Comparison of ENCODE assay signal across 27 cellular contexts in genomic region chr7:27814054-27814453, GRCh38.
DNase-seq lines count a peak whose midpoint lies in the region; ATAC-seq, FAIRE-seq and TF ChIP-seq lines count a peak whose summit lies in the region.
"Had no signal": no experiment of that assay in that cellular context is flagged by ENCODE, and none has a peak within 500 bp of the region (broad histone marks: within the 10 kb centered on the region; RNA-seq: fewer than 3 reads in every experiment).

No MANE protein-coding gene starts in this region.

- H3K36me3 ChIP-seq in left ventricle myocardium inferior (peaks cover 44% of the 10 kb centered on the region), upper lobe of right lung (peaks cover 37% of the 10 kb centered on the region)

- peaks cover 18% of the 10 kb centered on the region for H3K4me1 ChIP-seq in left ventricle myocardium inferior
- H3K4me1 ChIP-seq in upper lobe of right lung, result no peaks in the 10 kb centered on the region
- H3K4me1 ChIP-seq: lower lobe of right lung, spleen had no signal

- no peak for ATAC-seq in upper lobe of right lung
- no peak for ATAC-seq in GM19023 (IDR thresholded peaks at IDR 0.05; ENCODE audit: unreplicated experiment)
- ATAC-seq: activated CD8-positive, alpha-beta memory T cell treated with anti-CD3 and anti-CD28 coated beads, Interleukin-2, amount 10 ng/mL, durations not matched to agents 7 days and 5 days; effector memory CD8-positive, alpha-beta T cell; GM12878; lower lobe of right lung; PC-3; WTC11 had no signal

- FAIRE-seq in endometrium (lab: Jason Lieb, UNC) (peak; percentile 54), GM12892 (lab: Jason Lieb, UNC) (no peak)
- FAIRE-seq: A204.1, GM12878, keratinocyte had no signal

- H3K27me3 ChIP-seq in left ventricle myocardium inferior (ENCODE audit: low read depth), result no peaks in the 10 kb centered on the region
- H3K27me3 ChIP-seq in upper lobe of right lung, result no peaks in the 10 kb centered on the region
- H3K27me3 ChIP-seq: cardiac muscle cell, spleen, tibial nerve had no signal

- no peak overlapping the region for H3K4me3 ChIP-seq in AG04449 (ENCODE audit: low read depth, low read length)
- H3K4me3 ChIP-seq in left ventricle myocardium inferior, result no peak overlapping the region
- H3K4me3 ChIP-seq in upper lobe of right lung, result no peak overlapping the region
- H3K4me3 ChIP-seq: cardiac muscle cell, GM12878, lower lobe of right lung, spleen, tibial nerve had no signal

- POLR2A ChIA-PET in AG04449 (lab: Yijun Ruan, JAX), result no interaction called here

- H3K9me3 ChIP-seq in left ventricle myocardium inferior (replicated peaks) (no peaks in the 10 kb centered on the region), upper lobe of right lung (no peaks in the 10 kb centered on the region)
- H3K9me3 ChIP-seq: lower lobe of right lung, spleen, tibial nerve had no signal

- DNase-seq in AG04449 (ENCODE audit: low read depth, low spot score) (peak; percentile 4), RPMI7951 (ENCODE audit: low read depth) (peak; percentile 75), left ventricle myocardium inferior (no peak), upper lobe of right lung (no peak), GM12892 (ENCODE audit: insufficient read length) (no peak), NCI-H1048 (lab: John Stamatoyannopoulos, UW) (no peak)
- DNase-seq: activated CD8-positive, alpha-beta memory T cell treated with anti-CD3 and anti-CD28 coated beads, Interleukin-2, amount 10 ng/mL, durations not matched to agents 7 days and 5 days; activated naive CD4-positive, alpha-beta T cell; activated T-cell treated with anti-CD3 and anti-CD28 coated beads, Interleukin-2, amount 50 U/mL, for 48 hours; cortex of kidney; effector memory CD8-positive, alpha-beta T cell; lower lobe of right lung; NCI-H1092 treated with DMSO at 0.1 percent for 48 hours; NCI-H187; NCI-H524 treated with DMSO at 0.1 percent for 48 hours; NK-92 treated with Interleukin-12 subunit alpha and Interleukin-12 subunit beta, amount 100 ng/mL, for 24 hours; PC-3; SHP77; spleen had no signal

- no peak for TF ChIP-seq CTCF in AG04449 (IDR thresholded peaks at IDR 0.05; ENCODE audit: insufficient read depth, low read length, missing control alignments)
- TF ChIP-seq CTCF in left ventricle myocardium inferior (IDR thresholded peaks at IDR 0.05; ENCODE audit: borderline replicate concordance), result no peak
- no peak for TF ChIP-seq CTCF in upper lobe of right lung (IDR thresholded peaks at IDR 0.05)

- intact Hi-C loops in left ventricle myocardium inferior (cut with micrococcal nuclease), result no loop called here
- intact Hi-C loops in upper lobe of right lung (cut with DNase I), result no loop called here

- H3K27ac ChIP-seq in left ventricle myocardium inferior (replicated peaks) (peak overlapping the region; percentile 49), upper lobe of right lung (no peak overlapping the region)
- H3K27ac ChIP-seq: cardiac muscle cell, lower lobe of right lung, spleen, tibial nerve had no signal

- CTCF ChIA-PET in AG04449 (lab: Yijun Ruan, JAX), result no interaction called here

- no peak for TF ChIP-seq POLR2A in GM12892 (IDR thresholded peaks at IDR 0.05; ENCODE audit: low read depth, low read length)

Comparison
In these comparisons a context has a peak if more than half of its experiments do, and no peak if none do; other contexts are left out.
1. DNase-seq: peak in AG04449 (single experiment) and RPMI7951 (single experiment); none in left ventricle myocardium inferior (single experiment), upper lobe of right lung (single experiment), GM12892 (single experiment) and NCI-H1048 (single experiment).